27 cellular contexts compared by ENCODE assay signal in genomic region chr16:58753711-58754134, GRCh38.
"Had no signal": no experiment of that assay in that cellular context is flagged by ENCODE, and none has a peak within 500 bp of the region (broad histone marks: within the 10 kb centered on the region; RNA-seq: fewer than 3 reads in every experiment).

No MANE protein-coding gene starts in this region.

- DNase-seq: activated CD4-positive, alpha-beta T cell treated with anti-CD3 and anti-CD28 coated beads for 4 hours; activated CD4-positive, alpha-beta T cell treated with anti-CD3 and anti-CD28 coated beads, Interleukin-2, amount 50 U/mL, for 4 hours; activated CD8-positive, alpha-beta memory T cell treated with anti-CD3 and anti-CD28 coated beads for 24 hours; activated effector memory CD4-positive, alpha-beta T cell treated with Interleukin-2 at 50 U/mL for 16 hours; activated naive CD4-positive, alpha-beta T cell treated with anti-CD3 and anti-CD28 coated beads for 36 hours; activated naive CD8-positive, alpha-beta T cell treated with anti-CD3 and anti-CD28 coated beads for 36 hours; adrenal gland; aorta; body of pancreas; dermis blood vessel endothelial cell; effector CD4-positive, alpha-beta T cell; heart left ventricle; left lung; mucosa of descending colon; nephron progenitor cell; ovary; retina; small intestine; stimulated activated naive B cell treated with anti-CD40 and anti-IgM and Interleukin-4, amounts not matched to agents 10 μg/mL and 1 μg/mL and 100 μg/mL, for 72 hours; stomach; T-helper 1 cell; thyroid gland; upper lobe of left lung had no signal

- ATAC-seq: body of pancreas; left lung; mucosa of descending colon; sciatic nerve; stimulated activated naive B cell treated with anti-CD40 and anti-IgM and Interleukin-4, amounts not matched to agents 10 μg/mL and 1 μg/mL and 100 μg/mL, for 72 hours had no signal

- H3K36me3 ChIP-seq: adrenal gland, heart left ventricle, left lung, ovary, stomach, thyroid gland, upper lobe of left lung had no signal

- H3K9me3 ChIP-seq: adrenal gland, body of pancreas, heart left ventricle, mucosa of descending colon, ovary, stomach, thyroid gland, upper lobe of left lung had no signal

- H3K4me3 ChIP-seq: adrenal gland, body of pancreas, heart left ventricle, left lung, lung, mucosa of descending colon, ovary, stomach, thyroid gland, upper lobe of left lung had no signal

- FAIRE-seq: colon, small intestine had no signal

- H3K4me1 ChIP-seq: adrenal gland, body of pancreas, thyroid gland had no signal

- H3K27ac ChIP-seq: adrenal gland, body of pancreas, heart left ventricle, left lung, ovary, stomach, thyroid gland, upper lobe of left lung had no signal

- H3K9me3 Mint-ChIP-seq: activated naive CD4-positive, alpha-beta T cell treated with anti-CD3 and anti-CD28 coated beads for 36 hours; activated naive CD8-positive, alpha-beta T cell treated with anti-CD3 and anti-CD28 coated beads for 36 hours had no signal

- H3K36me3 Mint-ChIP-seq: activated naive CD8-positive, alpha-beta T cell treated with anti-CD3 and anti-CD28 coated beads for 36 hours; stimulated activated naive B cell treated with anti-CD40 and anti-IgM and Interleukin-4, amounts not matched to agents 10 μg/mL and 1 μg/mL and 100 μg/mL, for 72 hours had no signal

- H3K27me3 Mint-ChIP-seq: activated naive CD8-positive, alpha-beta T cell treated with anti-CD3 and anti-CD28 coated beads for 36 hours had no signal

- H3K27me3 ChIP-seq: adrenal gland, body of pancreas, heart left ventricle, ovary, stomach, thyroid gland, upper lobe of left lung had no signal

- H3K4me3 Mint-ChIP-seq: activated naive CD4-positive, alpha-beta T cell treated with anti-CD3 and anti-CD28 coated beads for 36 hours; activated naive CD8-positive, alpha-beta T cell treated with anti-CD3 and anti-CD28 coated beads for 36 hours; nephron progenitor cell; stimulated activated naive B cell treated with anti-CD40 and anti-IgM and Interleukin-4, amounts not matched to agents 10 μg/mL and 1 μg/mL and 100 μg/mL, for 72 hours had no signal

- H3K27ac Mint-ChIP-seq: activated naive CD4-positive, alpha-beta T cell treated with anti-CD3 and anti-CD28 coated beads for 36 hours; activated naive CD8-positive, alpha-beta T cell treated with anti-CD3 and anti-CD28 coated beads for 36 hours; nephron progenitor cell; progenitor cell of endocrine pancreas; stimulated activated naive B cell treated with anti-CD40 and anti-IgM and Interleukin-4, amounts not matched to agents 10 μg/mL and 1 μg/mL and 100 μg/mL, for 72 hours had no signal
